1 cellular context compared by ENCODE assay signal in the genomic region with DNA sequence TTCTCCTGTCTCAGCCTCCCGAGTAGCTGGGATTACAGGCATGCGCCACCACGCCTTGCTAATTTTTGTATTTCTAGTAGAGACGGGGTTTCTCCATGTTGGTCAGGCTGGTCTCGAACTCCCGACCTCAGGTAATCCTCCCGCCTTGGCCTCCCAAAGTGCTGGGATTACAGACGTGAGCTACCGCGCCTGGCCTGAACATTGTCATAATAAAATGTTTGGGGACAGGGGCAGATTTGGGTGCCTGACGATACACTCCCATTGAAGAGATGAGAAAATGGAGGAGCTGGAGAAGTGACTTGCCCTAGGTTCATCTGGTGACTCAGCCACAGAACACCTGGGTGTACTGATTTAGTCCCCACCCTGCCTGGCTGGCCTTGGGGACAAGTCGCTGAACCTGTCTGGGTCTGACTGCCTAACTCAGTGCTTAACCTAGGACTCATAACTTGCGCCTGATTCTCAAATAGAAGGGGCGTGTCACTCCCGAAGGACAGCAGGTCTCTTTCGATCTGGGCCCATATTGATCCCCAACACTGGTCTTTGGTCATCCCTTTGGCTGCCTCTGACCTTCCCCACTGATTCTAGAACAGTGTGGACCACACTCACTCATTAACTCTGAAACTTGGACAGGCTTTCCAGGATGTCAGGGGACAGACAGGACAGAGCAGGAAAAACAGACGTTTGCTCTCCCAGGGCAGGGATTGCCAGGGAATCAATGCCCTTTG.
TF ChIP-seq lines count a peak whose summit lies in the region.

No MANE protein-coding gene starts in this region.

TF ChIP-seq in liver, 16 proteins besides CTCF, POLR2A, EP300 and RAD21 (continued from another document):
- TF ChIP-seq REST (IDR thresholded peaks at IDR 0.05) (peak; percentile 77), HNF4A (conservative IDR thresholded peaks at IDR 0.05) (peak; percentile 88 to 89)
